20 cellular contexts compared by ENCODE assay signal in genomic region chr16:8986111-8986510, GRCh38. TPM values are rescaled to one million over a fixed set of nuclear protein-coding genes. Genes with fewer than 3 reads are reported as not detected.
A peak's percentile ranks its signal among the peaks of the same experiment; 100 is the strongest.
DNase-seq lines count a peak whose midpoint lies in the region; ATAC-seq and TF ChIP-seq lines count a peak whose summit lies in the region.
"Had no signal": no experiment of that assay in that cellular context is flagged by ENCODE, and none has a peak within 500 bp of the region (broad histone marks: within the 10 kb centered on the region; RNA-seq: fewer than 3 reads in every experiment).

No MANE protein-coding gene starts in this region.

- CTCF ChIA-PET in HEK293 (lab: Yijun Ruan, JAX): interaction anchor here (0.6 kb wide), 1 partner anchor 23 kb away, joined by 3 read pairs; no protein-coding TSS in a partner anchor

- H3K27me3 ChIP-seq in transverse colon: no peaks in the 10 kb centered on the region

- intact Hi-C loops in transverse colon (cut with DNase I; ENCODE audit: low total_unique reads): no loop called here

- H3K27ac Mint-ChIP-seq in nephron progenitor cell: peak overlapping the region; percentile 74
- H3K27ac Mint-ChIP-seq: CD4-positive, alpha-beta memory T cell; H9; HFFc6 had no signal

- H3K4me1 ChIP-seq in HEK293 (ENCODE audit: control insufficient read depth, insufficient read depth, low read length): no peaks in the 10 kb centered on the region
- H3K4me1 ChIP-seq in transverse colon: peaks cover 2 to 41% (median 20%) of the 10 kb centered on the region in 4 donors

- H3K9me3 Mint-ChIP-seq in nephron progenitor cell: peaks cover 4% of the 10 kb centered on the region
- H3K9me3 Mint-ChIP-seq: HFFc6 had no signal

- no peaks in the 10 kb centered on the region for H3K36me3 Mint-ChIP-seq in nephron progenitor cell (ENCODE audit: low read depth)
- H3K36me3 Mint-ChIP-seq: CD4-positive, alpha-beta memory T cell had no signal

- H3K4me1 Mint-ChIP-seq in nephron progenitor cell: peaks cover 6% of the 10 kb centered on the region

- no peak overlapping the region for H3K4me3 ChIP-seq in HEK293 (ENCODE audit: low read depth, low read length)
- no peak overlapping the region for H3K4me3 ChIP-seq in transverse colon
- H3K4me3 ChIP-seq: A549, GM23248 had no signal

- peaks cover 32% of the 10 kb centered on the region for H3K27me3 Mint-ChIP-seq in nephron progenitor cell (ENCODE audit: low read depth, poor library complexity)

- no peaks in the 10 kb centered on the region for H3K36me3 ChIP-seq in HEK293 (ENCODE audit: control insufficient read depth in 2 of 2, insufficient read depth in 1 of 2, low read length in 2 of 2)
- no peaks in the 10 kb centered on the region for H3K36me3 ChIP-seq in transverse colon

- H3K9me3 ChIP-seq in HEK293 (ENCODE audit: control insufficient read depth, insufficient read depth, low read depth, low read length) (no peaks in the 10 kb centered on the region), transverse colon (no peaks in the 10 kb centered on the region)
- H3K9me3 ChIP-seq: A549 had no signal

- H3K27ac ChIP-seq in HEK293 (ENCODE audit: extremely low read depth, low read depth, low read length) (no peak overlapping the region), transverse colon (no peak overlapping the region)
- H3K27ac ChIP-seq: GM23248 had no signal

- POLR2A ChIA-PET in HEK293 (lab: Yijun Ruan, JAX): interaction anchor here (0.6 kb wide), 1 partner anchor 166 kb away, joined by 3 read pairs; no protein-coding TSS in a partner anchor

- no peak overlapping the region for H3K4me3 Mint-ChIP-seq in nephron progenitor cell
- H3K4me3 Mint-ChIP-seq: CD4-positive, alpha-beta memory T cell; H9; HFFc6 had no signal

- 49 to 71% methylated on average over 5 to 6 of the region's 6 CpGs for WGBS in transverse colon (ENCODE audit: low coverage in 1 of 2), 2 donors

- no peak for TF ChIP-seq POLR2A in transverse colon (IDR thresholded peaks at IDR 0.05)

- in situ Hi-C loops in transverse colon (cut with MboI; ENCODE audit: low pct_ligation_motif_present in 1 of 4, low pct_unique_long_range_greater_than_20kb in 1 of 4, low sequenced_read_pairs in 3 of 4): no loop called here

- DNase-seq in nephron progenitor cell: no peak
- peak; percentile 20 for DNase-seq in transverse colon
- DNase-seq in NOMO-1 treated with dmso at 0.1 percent for 144 hours (lab: John Stamatoyannopoulos, UW; ENCODE audit: unreplicated experiment): no peak
- DNase-seq: 8988T; ACHN; AML-193; C1 segment of cervical spinal cord; CD4-positive, alpha-beta memory T cell; COR-L47; DMS153; DND-41; GM23248; H9; HFFc6 had no signal

- no peak for TF ChIP-seq EP300 in transverse colon (IDR thresholded peaks at IDR 0.05; ENCODE audit: low read depth)

- TF ChIP-seq CTCF in HEK293 (tag by site-specific recombination; IDR thresholded peaks at IDR 0.05) (no peak), nephron progenitor cell (IDR thresholded peaks at IDR 0.05) (no peak), transverse colon (IDR thresholded peaks at IDR 0.05) (no peak)

- ATAC-seq in esophagus mucosa (peak; percentile 16), HG03521 (IDR thresholded peaks at IDR 0.05; ENCODE audit: unreplicated experiment) (no peak), HG02571 (IDR thresholded peaks at IDR 0.05; ENCODE audit: unreplicated experiment) (no peak)
- ATAC-seq: A549, HCT116 had no signal

TF ChIP-seq in HEK293, 187 proteins besides CTCF, POLR2A, EP300 and RAD21:
- TF ChIP-seq PRDM10 (tag by site-specific recombination; IDR thresholded peaks at IDR 0.05) (0 out of 2 replicates have a peak, but pooled peaks have one; percentile 13), RBAK (tag by site-specific recombination; IDR thresholded peaks at IDR 0.05) (no peak), ZNF350 (tag by site-specific recombination; IDR thresholded peaks at IDR 0.05) (no peak)
- TF ChIP-seq, protein P1, sequence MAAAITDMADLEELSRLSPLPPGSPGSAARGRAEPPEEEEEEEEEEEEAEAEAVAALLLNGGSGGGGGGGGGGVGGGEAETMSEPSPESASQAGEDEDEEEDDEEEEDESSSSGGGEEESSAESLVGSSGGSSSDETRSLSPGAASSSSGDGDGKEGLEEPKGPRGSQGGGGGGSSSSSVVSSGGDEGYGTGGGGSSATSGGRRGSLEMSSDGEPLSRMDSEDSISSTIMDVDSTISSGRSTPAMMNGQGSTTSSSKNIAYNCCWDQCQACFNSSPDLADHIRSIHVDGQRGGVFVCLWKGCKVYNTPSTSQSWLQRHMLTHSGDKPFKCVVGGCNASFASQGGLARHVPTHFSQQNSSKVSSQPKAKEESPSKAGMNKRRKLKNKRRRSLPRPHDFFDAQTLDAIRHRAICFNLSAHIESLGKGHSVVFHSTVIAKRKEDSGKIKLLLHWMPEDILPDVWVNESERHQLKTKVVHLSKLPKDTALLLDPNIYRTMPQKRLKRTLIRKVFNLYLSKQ (tag by site-specific recombination; IDR thresholded peaks at IDR 0.05; ENCODE audit: borderline replicate concordance): no peak

RNA-seq across cellular contexts. Expression of gene USP7, which starts 22.4 kb away (rescaled TPM):
- total RNA-seq in esophagus mucosa: 87.3 TPM
- total RNA-seq in transverse colon: 100 to 1,000 TPM in 3 of 4 donors, 10 to 100 TPM in 1; 72.9 to 419 (median 158) TPM
